In the genomic region with DNA sequence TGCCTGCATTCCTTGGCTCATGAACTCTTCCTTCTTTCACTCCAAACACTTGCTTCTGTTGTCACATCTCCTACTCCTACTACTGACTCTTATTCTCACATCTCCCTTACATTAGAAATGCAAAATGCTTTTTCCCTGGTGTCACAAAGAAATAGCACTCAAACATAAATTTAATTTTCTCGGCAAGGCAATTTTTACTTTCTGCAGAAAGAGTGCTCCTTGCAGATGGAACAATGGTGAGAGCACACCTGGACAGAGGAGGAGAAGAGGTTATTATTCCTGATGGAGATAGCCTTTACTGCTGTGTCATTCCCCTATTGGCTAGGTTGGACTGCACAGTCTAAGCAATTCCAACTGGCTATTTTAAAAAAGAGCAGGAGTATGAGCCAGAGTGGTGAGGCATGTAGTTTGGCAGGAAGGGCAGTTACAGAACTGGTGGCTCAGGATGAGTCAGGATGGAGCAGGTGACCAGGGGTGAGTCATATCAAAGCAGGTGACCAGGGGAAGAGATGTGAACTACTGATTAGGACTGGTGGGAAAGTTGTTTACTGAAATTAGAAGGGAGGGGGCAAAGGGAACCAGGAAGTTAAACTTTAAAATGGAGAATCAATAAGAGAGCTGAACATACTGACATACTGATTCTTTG, we compare ENCODE assay signal across 26 cellular contexts. TPM values are rescaled to one million over a fixed set of nuclear protein-coding genes. Genes with fewer than 3 reads are reported as not detected.
DNase-seq lines count a peak whose midpoint lies in the region; ATAC-seq and TF ChIP-seq lines count a peak whose summit lies in the region.
"Had no signal": no experiment of that assay in that cellular context is flagged by ENCODE, and none has a peak within 500 bp of the region (broad histone marks: within the 10 kb centered on the region; RNA-seq: fewer than 3 reads in every experiment).

No MANE protein-coding gene starts in this region.

- H3F3A ChIP-seq in PC-9 (ENCODE audit: insufficient read depth, low read depth) = no peaks in the 10 kb centered on the region

- H3K27ac Mint-ChIP-seq in type B pancreatic cell = peak overlapping the region; percentile 42
- H3K27ac Mint-ChIP-seq: activated CD8-positive, alpha-beta memory T cell treated with anti-CD3 and anti-CD28 coated beads, Interleukin-2, amount 10 ng/mL, durations not matched to agents 7 days and 5 days; activated naive CD4-positive, alpha-beta T cell treated with anti-CD3 and anti-CD28 coated beads for 36 hours; activated T-cell treated with anti-CD3 and anti-CD28 coated beads, Interleukin-2, amount 50 U/mL, for 72 hours; CD4-positive, CD25-positive, alpha-beta regulatory T cell; WTC11 had no signal

- H3K27me3 ChIP-seq in PC-9 (ENCODE audit: insufficient read depth, low read depth) (no peaks in the 10 kb centered on the region), hepatocyte (no peaks in the 10 kb centered on the region), heart right ventricle (no peaks in the 10 kb centered on the region), psoas muscle (ENCODE audit: insufficient read depth in 3 of 3, low read length in 2 of 3) (no peaks in the 10 kb centered on the region)
- H3K27me3 ChIP-seq: breast epithelium, sigmoid colon, tibial artery had no signal

- 89% methylated on average over 1 of the region's 1 CpG for WGBS in hepatocyte (ENCODE audit: low lambda C conversion rate, missing lambda C conversion rate)
- WGBS in heart right ventricle, 2 donors = 90 to 96% methylated on average over 1 of the region's 1 CpG
- 93 to 95% (median 95%) methylated on average over 1 of the region's 1 CpG for WGBS in psoas muscle, 3 donors

- peak; percentile 6 for DNase-seq in HCEC 1CT
- DNase-seq in PC-9 = peak; percentile 1 to 40
- peak; percentile 84 for DNase-seq in hepatocyte (ENCODE audit: low spot score)
- no peak for DNase-seq in type B pancreatic cell (ENCODE audit: extremely low spot score, unreplicated experiment)
- DNase-seq in heart right ventricle = no peak
- no peak for DNase-seq in psoas muscle
- DNase-seq: activated CD4-positive, alpha-beta T cell treated with anti-CD3 and anti-CD28 coated beads, Interleukin-2, amount 50 U/mL, for 1 hour; activated CD8-positive, alpha-beta memory T cell treated with anti-CD3 and anti-CD28 coated beads, Interleukin-2, amount 10 ng/mL, durations not matched to agents 7 days and 5 days; activated naive CD4-positive, alpha-beta T cell treated with anti-CD3 and anti-CD28 coated beads for 36 hours; activated T-cell treated with anti-CD3 and anti-CD28 coated beads, Interleukin-2, amount 50 U/mL, for 72 hours; CD4-positive, CD25-positive, alpha-beta regulatory T cell; effector CD8-positive, alpha-beta T cell; hypothalamus; NCI-H446 treated with DMSO at 0.1 percent for 48 hours; sigmoid colon; stimulated activated naive CD8-positive, alpha-beta T cell treated with anti-CD3 and anti-CD28 coated beads, Interleukin-15, amount 100 ng/mL, for 72 hours; T-helper 2 cell; tibial artery had no signal

- no peaks in the 10 kb centered on the region for H3K27me3 Mint-ChIP-seq in type B pancreatic cell
- H3K27me3 Mint-ChIP-seq: activated CD8-positive, alpha-beta memory T cell treated with anti-CD3 and anti-CD28 coated beads, Interleukin-2, amount 10 ng/mL, durations not matched to agents 7 days and 5 days; CD4-positive, CD25-positive, alpha-beta regulatory T cell; stimulated activated naive CD8-positive, alpha-beta T cell treated with anti-CD3 and anti-CD28 coated beads, Interleukin-15, amount 100 ng/mL, for 72 hours had no signal

- no TSS peak for BruUV-seq in PC-9 (replicated peaks; lab: Mats Ljungman, UMichigan)

- H3K36me3 Mint-ChIP-seq in type B pancreatic cell = no peaks in the 10 kb centered on the region
- H3K36me3 Mint-ChIP-seq: activated CD8-positive, alpha-beta memory T cell treated with anti-CD3 and anti-CD28 coated beads, Interleukin-2, amount 10 ng/mL, durations not matched to agents 7 days and 5 days; CD4-positive, CD25-positive, alpha-beta regulatory T cell had no signal

- no peaks in the 10 kb centered on the region for H3K79me2 ChIP-seq in PC-9 (ENCODE audit: low read depth)
- H3K79me2 ChIP-seq in hepatocyte = no peaks in the 10 kb centered on the region

- CTCF ChIA-PET in PC-9 (lab: Charles Lee) = no interaction called here

- H3K4me1 ChIP-seq in PC-9 (replicated peaks; ENCODE audit: insufficient read depth) (no peaks in the 10 kb centered on the region), hepatocyte (ENCODE audit: insufficient read depth) (peaks cover 15% of the 10 kb centered on the region), heart right ventricle (no peaks in the 10 kb centered on the region), psoas muscle (no peaks in the 10 kb centered on the region)
- H3K4me1 ChIP-seq: breast epithelium, sigmoid colon, tibial artery had no signal

- H3K9me3 ChIP-seq in PC-9 (ENCODE audit: insufficient read depth, low read depth) (peaks cover 12% of the 10 kb centered on the region), hepatocyte (ENCODE audit: low read depth) (no peaks in the 10 kb centered on the region), heart right ventricle (peaks cover 0 to 37% (median 13%) of the 10 kb centered on the region in 11 donors), psoas muscle (no peaks in the 10 kb centered on the region)

- ATAC-seq in GM18861 (IDR thresholded peaks at IDR 0.05; ENCODE audit: unreplicated experiment) (no peak), heart right ventricle (no peak), psoas muscle (no peak)
- ATAC-seq: activated CD8-positive, alpha-beta memory T cell treated with anti-CD3 and anti-CD28 coated beads, Interleukin-2, amount 10 ng/mL, durations not matched to agents 7 days and 5 days; activated T-cell treated with anti-CD3 and anti-CD28 coated beads, Interleukin-2, amount 50 U/mL, for 72 hours; stimulated activated naive CD8-positive, alpha-beta T cell treated with anti-CD3 and anti-CD28 coated beads, Interleukin-15, amount 100 ng/mL, for 72 hours; WTC11 had no signal

- no peak overlapping the region for H3K4me2 ChIP-seq in PC-9
- peak overlapping the region; percentile 9 for H3K4me2 ChIP-seq in hepatocyte

- H3K4me1 Mint-ChIP-seq in type B pancreatic cell (ENCODE audit: unreplicated experiment) = no peaks in the 10 kb centered on the region
- H3K4me1 Mint-ChIP-seq: activated CD8-positive, alpha-beta memory T cell treated with anti-CD3 and anti-CD28 coated beads, Interleukin-2, amount 10 ng/mL, durations not matched to agents 7 days and 5 days; CD4-positive, CD25-positive, alpha-beta regulatory T cell; stimulated activated naive CD8-positive, alpha-beta T cell treated with anti-CD3 and anti-CD28 coated beads, Interleukin-15, amount 100 ng/mL, for 72 hours had no signal

- no peak overlapping the region for H2AFZ ChIP-seq in PC-9
- H2AFZ ChIP-seq in hepatocyte = peak overlapping the region; percentile 15

- no peak overlapping the region for H3K4me3 Mint-ChIP-seq in type B pancreatic cell
- H3K4me3 Mint-ChIP-seq: activated CD8-positive, alpha-beta memory T cell treated with anti-CD3 and anti-CD28 coated beads, Interleukin-2, amount 10 ng/mL, durations not matched to agents 7 days and 5 days; activated naive CD4-positive, alpha-beta T cell treated with anti-CD3 and anti-CD28 coated beads for 36 hours; activated T-cell treated with anti-CD3 and anti-CD28 coated beads, Interleukin-2, amount 50 U/mL, for 72 hours; CD4-positive, CD25-positive, alpha-beta regulatory T cell; stimulated activated naive CD8-positive, alpha-beta T cell treated with anti-CD3 and anti-CD28 coated beads, Interleukin-15, amount 100 ng/mL, for 72 hours; WTC11 had no signal

- H3K36me3 ChIP-seq in PC-9 (ENCODE audit: low read depth) (no peaks in the 10 kb centered on the region), hepatocyte (replicated peaks; ENCODE audit: insufficient read depth, low read depth) (no peaks in the 10 kb centered on the region), heart right ventricle (no peaks in the 10 kb centered on the region), psoas muscle (ENCODE audit: insufficient read depth in 1 of 2, low read depth in 1 of 2) (no peaks in the 10 kb centered on the region)
- H3K36me3 ChIP-seq: breast epithelium, sigmoid colon, tibial artery had no signal

- TF ChIP-seq CTCF in PC-9 (conservative IDR thresholded peaks at IDR 0.05) = no peak
- no peak for TF ChIP-seq CTCF in hepatocyte (IDR thresholded peaks at IDR 0.05; ENCODE audit: poor library complexity)
- no peak for TF ChIP-seq CTCF in type B pancreatic cell (conservative IDR thresholded peaks at IDR 0.05)
- TF ChIP-seq CTCF in heart right ventricle (IDR thresholded peaks at IDR 0.05) = no peak
- TF ChIP-seq CTCF in psoas muscle (IDR thresholded peaks at IDR 0.05) = no peak

- POLR2A ChIA-PET in PC-9 (lab: Charles Lee; ENCODE audit: unreplicated experiment) = no interaction called here

- peaks cover 10% of the 10 kb centered on the region for H3K9me3 Mint-ChIP-seq in type B pancreatic cell

- intact Hi-C loops in PC-9 (cut with micrococcal nuclease; ENCODE audit: unreplicated experiment) = no loop called here
- intact Hi-C loops in heart right ventricle (cut with DNase I) = no loop called here
- intact Hi-C loops in psoas muscle (cut with DNase I) = no loop called here

- H3K4me3 ChIP-seq in PC-9 (no peak overlapping the region), hepatocyte (no peak overlapping the region), heart right ventricle (no peak overlapping the region), psoas muscle (no peak overlapping the region)
- H3K4me3 ChIP-seq: breast epithelium, sigmoid colon, SK-N-MC, tibial artery had no signal

- H3K9me2 ChIP-seq in PC-9 (ENCODE audit: insufficient read depth) (no peaks in the 10 kb centered on the region), hepatocyte (replicated peaks; ENCODE audit: insufficient read depth) (no peaks in the 10 kb centered on the region)

- H3K27ac ChIP-seq in PC-9 = no peak overlapping the region
- H3K27ac ChIP-seq in hepatocyte = peak overlapping the region; percentile 91
- no peak overlapping the region for H3K27ac ChIP-seq in heart right ventricle
- H3K27ac ChIP-seq in psoas muscle = no peak overlapping the region
- H3K27ac ChIP-seq: breast epithelium, sigmoid colon, SK-N-MC, tibial artery had no signal

- no peaks in the 10 kb centered on the region for H4K20me1 ChIP-seq in PC-9 (ENCODE audit: insufficient read depth)
- H4K20me1 ChIP-seq in hepatocyte (ENCODE audit: insufficient read depth, poor library complexity, severe bottlenecking) = no peaks in the 10 kb centered on the region

RNA-seq across cellular contexts. Expression of a gene that starts 52.9 kb away (rescaled TPM):
- not detected in 2 replicates for total RNA-seq in PC-9 (2021)
- total RNA-seq in hepatocyte = 61.1 and 69.0 TPM in 2 replicates
- polyA plus RNA-seq in hepatocyte = 32.1 and 39.3 TPM in 2 replicates
- 1.5 and 2.8 TPM in 2 replicates for total RNA-seq in type B pancreatic cell (ENCODE audit: low replicate concordance)
- total RNA-seq in heart right ventricle = not detected
- not detected for polyA plus RNA-seq in heart right ventricle
- total RNA-seq in psoas muscle = under 1 TPM in 1 of 4 donors, not detected in 3; 0.54 TPM
- under 1 TPM in 2 of 3 donors, not detected in 1; 0.08 to 0.26 TPM for polyA plus RNA-seq in psoas muscle
- total RNA-seq: activated CD8-positive, alpha-beta memory T cell treated with anti-CD3 and anti-CD28 coated beads, Interleukin-2, amount 10 ng/mL, durations not matched to agents 7 days and 5 days; activated naive CD4-positive, alpha-beta T cell treated with anti-CD3 and anti-CD28 coated beads for 36 hours; activated T-cell treated with anti-CD3 and anti-CD28 coated beads, Interleukin-2, amount 50 U/mL, for 72 hours; breast epithelium; CD4-positive, CD25-positive, alpha-beta regulatory T cell; frontal cortex; G401; lung microvascular endothelial cell; RPMI7951; sigmoid colon had no signal
- polyA plus RNA-seq: CD4-positive, CD25-positive, alpha-beta regulatory T cell had no signal

Comparison
In these comparisons a context has a peak if more than half of its experiments do, and no peak if none do; other contexts are left out.
1. DNase-seq: peak in HCEC 1CT (single experiment), PC-9 (2 of 2) and hepatocyte (single experiment); none in type B pancreatic cell (single experiment), heart right ventricle (0 of 2) and psoas muscle (0 of 2).
2. RNA of a gene that starts 52.9 kb away (total RNA-seq): 61.1 to 69.0 TPM in hepatocyte; 1.5 to 2.8 TPM in type B pancreatic cell, 0.54 TPM in psoas muscle, not detected in PC-9 and not detected in heart right ventricle; every median in the first group is over 10 times any median in the second.